ENCODE assay signal across 1 cellular context in the genomic region with DNA sequence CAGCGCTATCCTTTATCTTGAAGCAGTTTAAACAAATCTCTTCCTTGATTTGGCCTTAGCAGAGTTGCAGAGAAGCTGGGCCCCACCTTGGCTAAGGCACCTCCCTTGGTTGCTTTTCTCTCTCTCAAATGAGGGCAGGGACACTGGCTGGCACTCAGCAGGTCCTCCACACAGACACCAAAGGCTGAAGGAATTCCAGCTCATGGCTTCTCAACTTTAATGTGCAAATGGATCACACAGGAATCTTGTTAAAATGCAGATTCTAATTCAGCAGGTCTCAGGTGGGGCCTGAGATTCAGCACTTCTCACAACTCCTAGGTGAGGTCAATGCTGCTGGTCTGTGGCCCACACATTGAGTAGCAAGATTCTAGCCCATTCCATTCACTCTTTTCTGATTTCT.
TF ChIP-seq lines count a peak whose summit lies in the region.

No MANE protein-coding gene starts in this region.

TF ChIP-seq in WTC11, 78 proteins besides CTCF, POLR2A, EP300 and RAD21 (continued from another document):
- TF ChIP-seq, protein P1, sequence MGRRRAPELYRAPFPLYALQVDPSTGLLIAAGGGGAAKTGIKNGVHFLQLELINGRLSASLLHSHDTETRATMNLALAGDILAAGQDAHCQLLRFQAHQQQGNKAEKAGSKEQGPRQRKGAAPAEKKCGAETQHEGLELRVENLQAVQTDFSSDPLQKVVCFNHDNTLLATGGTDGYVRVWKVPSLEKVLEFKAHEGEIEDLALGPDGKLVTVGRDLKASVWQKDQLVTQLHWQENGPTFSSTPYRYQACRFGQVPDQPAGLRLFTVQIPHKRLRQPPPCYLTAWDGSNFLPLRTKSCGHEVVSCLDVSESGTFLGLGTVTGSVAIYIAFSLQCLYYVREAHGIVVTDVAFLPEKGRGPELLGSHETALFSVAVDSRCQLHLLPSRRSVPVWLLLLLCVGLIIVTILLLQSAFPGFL (CRISPR knock-in tag; IDR thresholded peaks at IDR 0.05; ENCODE audit: borderline replicate concordance), result no peak
- TF ChIP-seq FOXP1 (CRISPR knock-in tag; IDR thresholded peaks at IDR 0.05; ENCODE audit: borderline replicate concordance), result no peak
- no peak for TF ChIP-seq ZNF263 (CRISPR knock-in tag; IDR thresholded peaks at IDR 0.05; ENCODE audit: low read depth)
- no peak for TF ChIP-seq KAT7 (CRISPR knock-in tag; IDR thresholded peaks at IDR 0.05; ENCODE audit: borderline replicate concordance)
- no peak for TF ChIP-seq SMAD3 (CRISPR knock-in tag; IDR thresholded peaks at IDR 0.05; ENCODE audit: borderline replicate concordance)
- TF ChIP-seq, protein P2, sequence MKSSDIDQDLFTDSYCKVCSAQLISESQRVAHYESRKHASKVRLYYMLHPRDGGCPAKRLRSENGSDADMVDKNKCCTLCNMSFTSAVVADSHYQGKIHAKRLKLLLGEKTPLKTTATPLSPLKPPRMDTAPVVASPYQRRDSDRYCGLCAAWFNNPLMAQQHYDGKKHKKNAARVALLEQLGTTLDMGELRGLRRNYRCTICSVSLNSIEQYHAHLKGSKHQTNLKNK (CRISPR knock-in tag; IDR thresholded peaks at IDR 0.05), result no peak
- TF ChIP-seq, protein P3, sequence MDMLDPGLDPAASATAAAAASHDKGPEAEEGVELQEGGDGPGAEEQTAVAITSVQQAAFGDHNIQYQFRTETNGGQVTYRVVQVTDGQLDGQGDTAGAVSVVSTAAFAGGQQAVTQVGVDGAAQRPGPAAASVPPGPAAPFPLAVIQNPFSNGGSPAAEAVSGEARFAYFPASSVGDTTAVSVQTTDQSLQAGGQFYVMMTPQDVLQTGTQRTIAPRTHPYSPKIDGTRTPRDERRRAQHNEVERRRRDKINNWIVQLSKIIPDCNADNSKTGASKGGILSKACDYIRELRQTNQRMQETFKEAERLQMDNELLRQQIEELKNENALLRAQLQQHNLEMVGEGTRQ (CRISPR knock-in tag; IDR thresholded peaks at IDR 0.05), result no peak
- no peak for TF ChIP-seq JAZF1 (CRISPR knock-in tag; IDR thresholded peaks at IDR 0.05)
- no peak for TF ChIP-seq RELA (CRISPR knock-in tag; IDR thresholded peaks at IDR 0.05; ENCODE audit: borderline replicate concordance)
